ENCODE assay signal across 24 cellular contexts in genomic region chr4:36274158-36274557, GRCh38. TPM values are rescaled to one million over a fixed set of nuclear protein-coding genes. Genes with fewer than 3 reads are reported as not detected.
"Had no signal": no experiment of that assay in that cellular context is flagged by ENCODE, and none has a peak within 500 bp of the region (broad histone marks: within the 10 kb centered on the region; RNA-seq: fewer than 3 reads in every experiment).

No MANE protein-coding gene starts in this region.

- H3K4me3 ChIP-seq: esophagus squamous epithelium, hepatocyte, prostate gland, right lobe of liver, transverse colon, vagina had no signal

- DNase-seq: activated CD4-positive, alpha-beta memory T cell treated with anti-CD3 and anti-CD28 coated beads for 36 hours; activated CD4-positive, alpha-beta T cell treated with anti-CD3 and anti-CD28 coated beads for 36 hours; activated naive CD8-positive, alpha-beta T cell treated with anti-CD3 and anti-CD28 coated beads for 36 hours; activated T-cell treated with anti-CD3 and anti-CD28 coated beads for 4 hours; amniotic stem cell; brain microvascular endothelial cell; cerebellar nuclear complex; effector CD8-positive, alpha-beta T cell; esophagus squamous epithelium; islet precursor cell; mesenchymal stem cell; naive thymus-derived CD4-positive, alpha-beta T cell; right lobe of liver; small intestine; stimulated activated CD4-positive, alpha-beta T cell treated with anti-CD3 and anti-CD28 coated beads, Interleukin-15, amount 100 ng/mL, for 24 hours; stimulated activated CD4-positive, alpha-beta T cell treated with anti-CD3 and anti-CD28 coated beads, Interleukin-2, amount 100 ng/mL, for 48 hours; transverse colon had no signal

- H3K27ac ChIP-seq: brain microvascular endothelial cell, esophagus squamous epithelium, hepatocyte, prostate gland, right lobe of liver, transverse colon, vagina had no signal

- ATAC-seq: activated CD4-positive, alpha-beta T cell treated with anti-CD3 and anti-CD28 coated beads for 36 hours; left lobe of liver; naive thymus-derived CD4-positive, alpha-beta T cell; right lobe of liver; WTC11 had no signal

- H3K9me3 ChIP-seq: esophagus squamous epithelium, prostate gland, right lobe of liver, transverse colon, vagina had no signal

- H3K27me3 ChIP-seq: brain microvascular endothelial cell, esophagus squamous epithelium, hepatocyte, right lobe of liver, transverse colon, vagina had no signal

- H3K4me1 ChIP-seq: prostate gland, right lobe of liver, transverse colon, vagina had no signal

- H3K36me3 ChIP-seq: brain microvascular endothelial cell, esophagus squamous epithelium, prostate gland, right lobe of liver, transverse colon, vagina had no signal

RNA-seq across cellular contexts. Expression of gene DTHD1, which starts 7.3 kb away (rescaled TPM):
- total RNA-seq: glomerular endothelial cell, hepatocyte, osteocyte, WTC11 had no signal
